13 cellular contexts compared by ENCODE assay signal in the genomic region with DNA sequence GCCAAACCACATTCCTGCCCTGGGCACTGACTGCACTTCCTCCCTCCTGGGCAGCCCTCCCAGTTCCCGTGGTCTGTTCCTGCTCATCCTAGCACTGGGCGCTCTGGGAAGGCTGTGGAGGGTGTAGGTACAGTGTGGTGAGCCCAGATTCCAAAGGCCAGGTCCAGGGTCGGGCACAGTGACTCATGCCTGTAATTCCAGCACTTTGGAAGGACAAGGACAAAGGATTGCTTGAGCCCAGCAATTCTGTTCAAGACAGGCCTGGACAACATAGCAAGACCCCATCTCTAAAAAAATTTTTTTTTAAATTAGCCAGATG. TPM values are rescaled to one million over a fixed set of nuclear protein-coding genes. Genes with fewer than 3 reads are reported as not detected.
A peak's percentile ranks its signal among the peaks of the same experiment; 100 is the strongest.
DNase-seq lines count a peak whose midpoint lies in the region; ATAC-seq, FAIRE-seq and TF ChIP-seq lines count a peak whose summit lies in the region.
"Had no signal": no experiment of that assay in that cellular context is flagged by ENCODE, and none has a peak within 500 bp of the region (broad histone marks: within the 10 kb centered on the region; RNA-seq: fewer than 3 reads in every experiment).

No MANE protein-coding gene starts in this region.

- H3K4me3 Mint-ChIP-seq in CD8-positive, alpha-beta T cell, result no peak overlapping the region
- H3K4me3 Mint-ChIP-seq: dendritic cell treated with granulocyte-macrophage colony-stimulating factor and Interleukin-4, amounts not matched to agents 40 ng/mL and 50 ng/mL, for 4 days had no signal

- no peak for TF ChIP-seq POLR2A in endothelial cell of umbilical vein (IDR thresholded peaks at IDR 0.05; ENCODE audit: low read depth, low read length)

- H3K9me2 ChIP-seq in PC-3 (replicated peaks; ENCODE audit: low read length), result no peaks in the 10 kb centered on the region

- DNase-seq in H4 (ENCODE audit: low spot score) (peak; percentile 91), PC-3 (peak; percentile 90), endothelial cell of umbilical vein (ENCODE audit: low read depth, low spot score) (no peak), osteoblast (ENCODE audit: insufficient read length, low spot score, missing footprints) (peak; percentile 80), iPS-NIHi7 (ENCODE audit: extremely low spot score) (no peak), CD1c-positive myeloid dendritic cell (ENCODE audit: extremely low spot score) (no peak)
- no peak for DNase-seq in CD8-positive, alpha-beta T cell
- DNase-seq: stimulated activated naive CD4-positive, alpha-beta T cell had no signal

- no peaks in the 10 kb centered on the region for H3K9me3 Mint-ChIP-seq in CD8-positive, alpha-beta T cell
- H3K9me3 Mint-ChIP-seq: dendritic cell treated with granulocyte-macrophage colony-stimulating factor and Interleukin-4, amounts not matched to agents 40 ng/mL and 50 ng/mL, for 4 days had no signal

- H3K4me3 ChIP-seq in PC-3 (ENCODE audit: low read length) (no peak overlapping the region), endothelial cell of umbilical vein (replicated peaks in 1 of 3; ENCODE audit: insufficient read depth in 1 of 3, low read depth in 1 of 3, low read length in 3 of 3) (no peak overlapping the region), osteoblast (ENCODE audit: insufficient read depth, low read length) (no peak overlapping the region)
- no peak overlapping the region for H3K4me3 ChIP-seq in CD8-positive, alpha-beta T cell (ENCODE audit: low read depth, low read length)
- H3K4me3 ChIP-seq: BLaER1 had no signal

- no peaks in the 10 kb centered on the region for H3K36me3 ChIP-seq in PC-3 (ENCODE audit: low read depth, low read length)
- peaks cover 0 to 1% of the 10 kb centered on the region in 2 experiments for H3K36me3 ChIP-seq in endothelial cell of umbilical vein (ENCODE audit: control insufficient read depth in 2 of 2, extremely low read depth in 1 of 2, insufficient read depth in 2 of 2, low read length in 2 of 2)
- no peaks in the 10 kb centered on the region for H3K36me3 ChIP-seq in osteoblast (ENCODE audit: insufficient read depth, low read length)
- no peaks in the 10 kb centered on the region for H3K36me3 ChIP-seq in CD8-positive, alpha-beta T cell (ENCODE audit: insufficient read depth, low read length)

- no peak overlapping the region for H3K9ac ChIP-seq in PC-3 (ENCODE audit: low read length)
- H3K9ac ChIP-seq in endothelial cell of umbilical vein (replicated peaks; ENCODE audit: extremely low read depth, insufficient read depth, low read length), result no peak overlapping the region
- H3K9ac ChIP-seq: BLaER1 had no signal

- H2AFZ ChIP-seq in PC-3 (ENCODE audit: low read length) (no peak overlapping the region), endothelial cell of umbilical vein (ENCODE audit: low read depth, low read length) (no peak overlapping the region), osteoblast (ENCODE audit: low read length) (no peak overlapping the region)

- POLR2A ChIA-PET in PC-3 (lab: Charles Lee; ENCODE audit: unreplicated experiment), result interaction anchor here (0.6 kb wide), 1 partner anchor 34 kb away, joined by 3 read pairs; no protein-coding TSS in a partner anchor
- POLR2A ChIA-PET in endothelial cell of umbilical vein (lab: Charles Lee), result no interaction called here
- POLR2A ChIA-PET in CD8-positive, alpha-beta T cell (lab: Charles Lee), result no interaction called here

- H3K4me1 Mint-ChIP-seq in CD8-positive, alpha-beta T cell (ENCODE audit: low read depth), result peaks cover 13% of the 10 kb centered on the region

- BruUV-seq in PC-3 (replicated peaks; lab: Mats Ljungman, UMichigan) (no TSS peak), endothelial cell of umbilical vein (replicated peaks; lab: Mats Ljungman, UMichigan) (no TSS peak)

- CTCF ChIA-PET in PC-3 (lab: Charles Lee), result interaction anchor here (0.6 to 0.7 kb wide), 3 partner anchors 7 to 35 kb away, joined by 3 to 7 read pairs (median 6); no protein-coding TSS in a partner anchor
- CTCF ChIA-PET in endothelial cell of umbilical vein (lab: Charles Lee), result interaction anchor here (1.6 to 8.1 kb wide), 2 partner anchors 45 to 61 kb away, joined by 9 to 119 read pairs; no protein-coding TSS in a partner anchor
- CTCF ChIA-PET in CD8-positive, alpha-beta T cell (lab: Charles Lee), result interaction anchor here (1.2 kb wide), 1 partner anchor 28 kb away, joined by 3 read pairs; no protein-coding TSS in a partner anchor

- H3K27ac Mint-ChIP-seq in CD8-positive, alpha-beta T cell, result no peak overlapping the region
- H3K27ac Mint-ChIP-seq: dendritic cell treated with granulocyte-macrophage colony-stimulating factor and Interleukin-4, amounts not matched to agents 40 ng/mL and 50 ng/mL, for 4 days had no signal

- peaks cover 10% of the 10 kb centered on the region for H3K4me1 ChIP-seq in PC-3 (ENCODE audit: insufficient read depth, low read length)
- peaks cover 22% of the 10 kb centered on the region for H3K4me1 ChIP-seq in endothelial cell of umbilical vein (ENCODE audit: control insufficient read depth, extremely low read depth, insufficient read depth, low read length)
- no peaks in the 10 kb centered on the region for H3K4me1 ChIP-seq in osteoblast (ENCODE audit: insufficient read depth, low read length)
- H3K4me1 ChIP-seq in CD8-positive, alpha-beta T cell (ENCODE audit: insufficient read depth, low read length), result peaks cover 19% of the 10 kb centered on the region

- H3K27ac ChIP-seq in PC-3 (ENCODE audit: low read length) (peak overlapping the region; percentile 28; the same call in 1 of the 2 replicates), endothelial cell of umbilical vein (ENCODE audit: insufficient read depth, low read depth, low read length) (no peak overlapping the region), osteoblast (ENCODE audit: low read depth, low read length) (no peak overlapping the region)
- no peak overlapping the region for H3K27ac ChIP-seq in CD8-positive, alpha-beta T cell (ENCODE audit: low read depth, low read length)
- H3K27ac ChIP-seq: BLaER1 had no signal

- no peaks in the 10 kb centered on the region for H3K27me3 Mint-ChIP-seq in CD8-positive, alpha-beta T cell (ENCODE audit: low read depth)

- no peaks in the 10 kb centered on the region for H3K9me1 ChIP-seq in endothelial cell of umbilical vein (replicated peaks; ENCODE audit: control insufficient read depth, extremely low read depth, insufficient read depth, low read length)

- H3K4me2 ChIP-seq in PC-3 (ENCODE audit: low read length), result no peak overlapping the region; the same call in 1 of the 2 replicates
- H3K4me2 ChIP-seq in endothelial cell of umbilical vein (ENCODE audit: insufficient read depth, low read length), result no peak overlapping the region
- no peak overlapping the region for H3K4me2 ChIP-seq in osteoblast (ENCODE audit: insufficient read depth, low read length)
- H3K4me2 ChIP-seq: BLaER1 had no signal

- H3K79me2 ChIP-seq in PC-3 (ENCODE audit: low read length) (0 out of 2 replicates have a peak, but pooled peaks cover 4% of the 10 kb centered on the region), endothelial cell of umbilical vein (ENCODE audit: control insufficient read depth, insufficient read depth, low read length) (peaks cover 7% of the 10 kb centered on the region), osteoblast (ENCODE audit: insufficient read depth, low read length) (no peaks in the 10 kb centered on the region)

- no peaks in the 10 kb centered on the region for H4K20me1 ChIP-seq in PC-3 (ENCODE audit: low read length)
- no peaks in the 10 kb centered on the region for H4K20me1 ChIP-seq in endothelial cell of umbilical vein (replicated peaks; ENCODE audit: control insufficient read depth, extremely low read depth, insufficient read depth, low read length)
- peaks cover 6% of the 10 kb centered on the region for H4K20me1 ChIP-seq in osteoblast (ENCODE audit: insufficient read depth, low read length)

- FAIRE-seq in endothelial cell of umbilical vein (lab: Jason Lieb, UNC), result peak; percentile 42
- FAIRE-seq: G401.6 had no signal

- TF ChIP-seq CTCF in PC-3 (conservative IDR thresholded peaks at IDR 0.05; ENCODE audit: low read depth, low read length), result no peak
- TF ChIP-seq CTCF in endothelial cell of umbilical vein (IDR thresholded peaks at IDR 0.05; ENCODE audit: extremely low read depth in 1 of 2, insufficient read depth in 1 of 2, low read depth in 1 of 2, low read length in 2 of 2), result no peak
- no peak for TF ChIP-seq CTCF in osteoblast (IDR thresholded peaks at IDR 0.05; ENCODE audit: extremely low read depth, low read depth, low read length)
- no peak for TF ChIP-seq CTCF in CD8-positive, alpha-beta T cell (IDR thresholded peaks at IDR 0.05)

- intact Hi-C loops in PC-3 (cut with micrococcal nuclease) (loop anchor here (1.0 kb wide), 1 partner anchor 26 kb away; no protein-coding TSS in a partner anchor), endothelial cell of umbilical vein (cut with micrococcal nuclease) (no loop called here)
- intact Hi-C loops in CD8-positive, alpha-beta T cell (cut with DNase I, micrococcal nuclease), result no loop called here

- H3K27me3 ChIP-seq in PC-3 (ENCODE audit: low read length) (no peaks in the 10 kb centered on the region), endothelial cell of umbilical vein (ENCODE audit: control insufficient read depth in 2 of 2, insufficient read depth in 2 of 2, low read length in 2 of 2) (no peaks in the 10 kb centered on the region), osteoblast (ENCODE audit: insufficient read depth, low read length) (no peaks in the 10 kb centered on the region)
- no peaks in the 10 kb centered on the region for H3K27me3 ChIP-seq in CD8-positive, alpha-beta T cell (ENCODE audit: insufficient read depth, low read length)
- H3K27me3 ChIP-seq: BLaER1 had no signal

- H3K36me3 Mint-ChIP-seq in CD8-positive, alpha-beta T cell, result peaks cover 6% of the 10 kb centered on the region

- no peaks in the 10 kb centered on the region for H3F3A ChIP-seq in PC-3 (ENCODE audit: low read length, unreplicated experiment)

- ATAC-seq in PC-3 (peak; percentile 97), HG03280 (IDR thresholded peaks at IDR 0.05; ENCODE audit: unreplicated experiment) (no peak)
- ATAC-seq in CD8-positive, alpha-beta T cell, result no peak
- ATAC-seq: activated CD4-positive, CD25-positive, alpha-beta regulatory T cell treated with anti-CD3 and anti-CD28 coated beads, Interleukin-2, amount 50 U/mL, for 24 hours had no signal

- dilution Hi-C loops in endothelial cell of umbilical vein (cut with MboI; ENCODE audit: extremely low pct_ligation_motif_present, low sequenced_read_pairs), result no loop called here

- H3K9me3 ChIP-seq in PC-3 (ENCODE audit: low read length) (no peaks in the 10 kb centered on the region), endothelial cell of umbilical vein (replicated peaks; ENCODE audit: control insufficient read depth, insufficient read depth, low read length) (no peaks in the 10 kb centered on the region), osteoblast (ENCODE audit: low read depth, low read length) (no peaks in the 10 kb centered on the region)
- H3K9me3 ChIP-seq in CD8-positive, alpha-beta T cell (ENCODE audit: low read length), result no peaks in the 10 kb centered on the region
- H3K9me3 ChIP-seq: BLaER1 had no signal

RNA-seq across cellular contexts. Expression of a gene that starts 30.6 kb away (rescaled TPM):
- 4.7 and 5.8 TPM in 2 replicates for total RNA-seq in H4 (2014; rRNA removed; shearing (Covaris generic))
- 64.6 and 71.0 TPM in 2 replicates for total RNA-seq in PC-3 (2014; rRNA removed)
- total RNA-seq in endothelial cell of umbilical vein, result 30.9 and 38.7 TPM in 2 replicates
- 12.1 and 15.3 TPM in 2 replicates for polyA plus RNA-seq in endothelial cell of umbilical vein
- polyA plus RNA-seq in endothelial cell of umbilical vein (2011; cell fraction: cytosol; rRNA removed), result 11.9 and 15.8 TPM in 2 replicates
- 7.4 and 7.7 TPM in 2 replicates for polyA plus RNA-seq in endothelial cell of umbilical vein (2011; cell fraction: nucleus; rRNA removed)
- polyA plus RNA-seq in endothelial cell of umbilical vein (2012), result 28.8 and 47.0 TPM in 2 replicates
- 1.4 and 2.4 TPM in 2 replicates for polyA minus RNA-seq in endothelial cell of umbilical vein
- polyA minus RNA-seq in endothelial cell of umbilical vein (2011; cell fraction: cytosol; rRNA and poly(A)+ RNA removed), result 6.0 TPM
- polyA minus RNA-seq in endothelial cell of umbilical vein (2011; cell fraction: nucleus; rRNA and poly(A)+ RNA removed), result 2.3 and 2.4 TPM in 2 replicates
- 0.59 and 0.72 TPM in 2 replicates for total RNA-seq in osteoblast
- total RNA-seq in CD8-positive, alpha-beta T cell, result 1 to 10 TPM; 2.3 to 3.5 TPM

RNA-seq across cellular contexts. Expression of a gene that starts 31.5 kb away (rescaled TPM):
- 50.8 and 58.9 TPM in 2 replicates for total RNA-seq in H4 (2014; rRNA removed; shearing (Covaris generic))
- total RNA-seq in PC-3 (2014; rRNA removed) (24.8 and 28.7 TPM in 2 replicates), endothelial cell of umbilical vein (24.1 and 26.7 TPM in 2 replicates), osteoblast (1.2 and 1.8 TPM in 2 replicates)
- 7.9 and 10.4 TPM in 2 replicates for polyA plus RNA-seq in endothelial cell of umbilical vein
- 16.3 and 21.1 TPM in 2 replicates for polyA plus RNA-seq in endothelial cell of umbilical vein (2011; cell fraction: cytosol; rRNA removed)
- polyA plus RNA-seq in endothelial cell of umbilical vein (2011; cell fraction: nucleus; rRNA removed), result 8.7 and 10.3 TPM in 2 replicates
- 11.9 and 17.0 TPM in 2 replicates for polyA plus RNA-seq in endothelial cell of umbilical vein (2012)
- polyA minus RNA-seq in endothelial cell of umbilical vein, result 6.2 and 7.5 TPM in 2 replicates
- 20.0 TPM for polyA minus RNA-seq in endothelial cell of umbilical vein (2011; cell fraction: cytosol; rRNA and poly(A)+ RNA removed)
- polyA minus RNA-seq in endothelial cell of umbilical vein (2011; cell fraction: nucleus; rRNA and poly(A)+ RNA removed), result 3.1 and 5.2 TPM in 2 replicates
- total RNA-seq in CD8-positive, alpha-beta T cell, result 1 to 10 TPM in 1 of 2 experiments, under 1 TPM in 1; 0.58 to 1.0 TPM

Comparison
In these comparisons a context has a peak if more than half of its experiments do, and no peak if none do; other contexts are left out.
1. DNase-seq: peak in H4 (single experiment), PC-3 (single experiment) and osteoblast (single experiment); none in endothelial cell of umbilical vein (single experiment), iPS-NIHi7 (single experiment), CD8-positive, alpha-beta T cell (0 of 7) and CD1c-positive myeloid dendritic cell (single experiment).